Comparison of ENCODE assay signal across 20 cellular contexts in the genomic region with DNA sequence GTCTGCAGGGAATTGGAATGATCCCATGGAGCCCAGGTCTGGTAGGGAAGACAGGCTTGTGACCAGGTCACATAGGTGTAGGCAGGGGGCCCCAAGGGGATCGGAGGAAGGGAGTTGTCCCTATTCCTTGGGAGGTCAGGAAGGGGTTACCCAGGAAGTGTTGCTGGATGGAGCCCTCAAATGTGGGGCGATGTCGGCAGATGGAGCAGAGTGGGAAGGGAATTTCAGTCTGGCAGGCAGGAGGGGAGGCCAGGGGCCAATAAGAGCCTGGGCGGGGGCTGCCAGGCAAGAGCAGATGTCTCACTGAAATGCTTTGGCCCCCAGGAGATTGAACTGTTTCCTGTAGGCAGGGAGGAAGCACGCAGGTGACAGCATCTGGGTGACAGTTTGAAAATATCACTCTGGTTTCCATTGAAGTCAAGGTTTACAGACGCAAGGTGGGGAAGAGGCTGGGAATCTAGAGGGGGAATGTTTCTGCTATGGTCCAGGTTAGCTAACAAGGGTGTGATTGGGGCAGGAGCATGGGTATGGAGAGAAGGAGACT.
A peak's percentile ranks its signal among the peaks of the same experiment; 100 is the strongest.
DNase-seq lines count a peak whose midpoint lies in the region; ATAC-seq, FAIRE-seq and TF ChIP-seq lines count a peak whose summit lies in the region.
"Had no signal": no experiment of that assay in that cellular context is flagged by ENCODE, and none has a peak within 500 bp of the region (broad histone marks: within the 10 kb centered on the region; RNA-seq: fewer than 3 reads in every experiment).

No MANE protein-coding gene starts in this region.

- peaks cover 14% of the 10 kb centered on the region for H3K9me3 Mint-ChIP-seq in GM23338
- peaks cover 48% of the 10 kb centered on the region for H3K9me3 Mint-ChIP-seq in nephron progenitor cell

- H3K4me1 Mint-ChIP-seq in GM23338 (peaks cover 29% of the 10 kb centered on the region), nephron progenitor cell (peaks cover 42% of the 10 kb centered on the region), T-helper 17 cell (peaks cover 13% of the 10 kb centered on the region)

- H3K27ac ChIP-seq in A549 (peak overlapping the region; percentile 21 to 99; a peak in 4 of 6 replicates), GM23338 (ENCODE audit: low read depth) (no peak overlapping the region), RWPE2 (ENCODE audit: poor library complexity, severe bottlenecking) (no peak overlapping the region)
- H3K27ac ChIP-seq: HL-60 had no signal

- H3F3A ChIP-seq in GM23338 (replicated peaks; ENCODE audit: low read depth): peaks cover 5% of the 10 kb centered on the region; the same call in 1 of the 2 replicates

- no peak for DNase-seq in A549 (ENCODE audit: low read depth in 1 of 2, low spot score in 1 of 2)
- no peak for DNase-seq in GM23338 (ENCODE audit: low spot score)
- peak; percentile 14 for DNase-seq in RWPE2 (ENCODE audit: low spot score)
- no peak for DNase-seq in nephron progenitor cell
- no peak for DNase-seq in T-helper 17 cell
- DNase-seq in anterior cingulate cortex (lab: John Stamatoyannopoulos, UW): no peak
- DNase-seq in GM10266 (ENCODE audit: extremely low spot score): no peak
- DNase-seq: ACHN, GDM1, Kasumi-1, MG63, NCI-H1048, NCI-H1436, NCI-H2081, NCI-H510A treated with DMSO at 0.1 percent for 48 hours, PC-3, RPMI8226, SIG-M5 had no signal

- 0 out of 2 replicates have a peak overlapping the region, but pooled peaks have one; percentile 52 for H2AFZ ChIP-seq in GM23338

- H3K27me3 Mint-ChIP-seq in GM23338 (ENCODE audit: insufficient read depth, low read depth, poor library complexity): peaks cover 14% of the 10 kb centered on the region
- peaks cover 9% of the 10 kb centered on the region for H3K27me3 Mint-ChIP-seq in nephron progenitor cell (ENCODE audit: low read depth, poor library complexity)
- H3K27me3 Mint-ChIP-seq in T-helper 17 cell: peaks cover 30% of the 10 kb centered on the region

- TF ChIP-seq RAD21 in A549 (conservative IDR thresholded peaks at IDR 0.05 in 1 of 2, IDR thresholded peaks at IDR 0.05 in 1 of 2): no peak

- H3K27me3 ChIP-seq in GM23338 (ENCODE audit: insufficient read depth): peaks cover 8% of the 10 kb centered on the region; the same call in 1 of the 2 replicates
- H3K27me3 ChIP-seq in RWPE2 (ENCODE audit: insufficient read depth, poor library complexity, severe bottlenecking): no peaks in the 10 kb centered on the region
- H3K27me3 ChIP-seq: MG63 had no signal

- no peak for TF ChIP-seq CTCF in A549 (IDR thresholded peaks at IDR 0.05)
- TF ChIP-seq CTCF in GM23338 (conservative IDR thresholded peaks at IDR 0.05; ENCODE audit: low read depth in 2 of 2): no peak
- no peak for TF ChIP-seq CTCF in RWPE2 (IDR thresholded peaks at IDR 0.05; ENCODE audit: poor library complexity, severe bottlenecking)
- no peak for TF ChIP-seq CTCF in nephron progenitor cell (IDR thresholded peaks at IDR 0.05)
- no peak for TF ChIP-seq CTCF in GM10266 (IDR thresholded peaks at IDR 0.05; ENCODE audit: control insufficient read depth, insufficient read depth, low read depth, missing control alignments)

- H3K27ac Mint-ChIP-seq in GM23338 (no peak overlapping the region), nephron progenitor cell (peak overlapping the region; percentile 55), T-helper 17 cell (no peak overlapping the region)

- WGBS in A549 (ENCODE audit: missing lambda C conversion rate): 86% methylated on average over 6 of the region's 6 CpGs

- FAIRE-seq in A549 (lab: Jason Lieb, UNC): no peak

- CTCF ChIA-PET in A549 (lab: Yijun Ruan, JAX): interaction anchor here (1.2 to 2.6 kb wide), 3 partner anchors 9 to 237 kb away, joined by 4 to 12 read pairs (median 5); no protein-coding TSS in a partner anchor

- H3K36me3 Mint-ChIP-seq in GM23338 (ENCODE audit: low read depth) (peaks cover 10% of the 10 kb centered on the region), nephron progenitor cell (ENCODE audit: low read depth) (peaks cover 6% of the 10 kb centered on the region), T-helper 17 cell (ENCODE audit: low read depth) (peaks cover 2% of the 10 kb centered on the region)

- H3K4me2 ChIP-seq in A549 (no peak overlapping the region), GM23338 (no peak overlapping the region)

- no peak for TF ChIP-seq POLR2A in A549 (IDR thresholded peaks at IDR 0.05; ENCODE audit: low read length)

- H3K4me1 ChIP-seq in A549: peaks cover 18% of the 10 kb centered on the region
- H3K4me1 ChIP-seq in GM23338 (ENCODE audit: insufficient read depth): peaks cover 22% of the 10 kb centered on the region
- H3K4me1 ChIP-seq in RWPE2 (ENCODE audit: insufficient read depth, poor library complexity, severe bottlenecking): no peaks in the 10 kb centered on the region

- H3K36me3 ChIP-seq in GM23338 (ENCODE audit: insufficient read depth): no peaks in the 10 kb centered on the region
- H3K36me3 ChIP-seq in RWPE2 (ENCODE audit: low read depth): no peaks in the 10 kb centered on the region
- H3K36me3 ChIP-seq: HAP-1, MG63 had no signal

- no peaks in the 10 kb centered on the region for H4K20me1 ChIP-seq in GM23338 (replicated peaks; ENCODE audit: insufficient read depth)

- no peaks in the 10 kb centered on the region for H3K9me3 ChIP-seq in A549
- H3K9me3 ChIP-seq in RWPE2 (ENCODE audit: severe bottlenecking): no peaks in the 10 kb centered on the region
- no peaks in the 10 kb centered on the region for H3K9me3 ChIP-seq in T-helper 17 cell (ENCODE audit: control insufficient read depth, low read length, poor library complexity, severe bottlenecking)

- ATAC-seq in A549 (no peak), GM23338 (no peak), RWPE2 (ENCODE audit: low read depth) (no peak), T-helper 17 cell (no peak)
- ATAC-seq: PC-3 had no signal

- H3K4me3 ChIP-seq in A549 (no peak overlapping the region), GM23338 (no peak overlapping the region), RWPE2 (ENCODE audit: severe bottlenecking) (no peak overlapping the region)
- H3K4me3 ChIP-seq: HAP-1, MG63 had no signal

- POLR2A ChIA-PET in A549 (lab: Yijun Ruan, JAX): no interaction called here

- H3K79me2 ChIP-seq in GM23338 (replicated peaks; ENCODE audit: insufficient read depth): no peaks in the 10 kb centered on the region

- H3K4me3 Mint-ChIP-seq in GM23338 (no peak overlapping the region), nephron progenitor cell (no peak overlapping the region), T-helper 17 cell (no peak overlapping the region)

- TF ChIP-seq EP300 in A549 (IDR thresholded peaks at IDR 0.05): no peak

- H3K9me2 ChIP-seq in GM23338 (ENCODE audit: insufficient read depth): peaks cover 3% of the 10 kb centered on the region; the same call in 1 of the 2 replicates

TF ChIP-seq in A549, 52 proteins besides CTCF, POLR2A, EP300 and RAD21 (continues in another document):
- TF ChIP-seq FOSB (CRISPR knock-in tag; IDR thresholded peaks at IDR 0.05) (no peak), CBX2 (IDR thresholded peaks at IDR 0.05; ENCODE audit: borderline replicate concordance, low read depth) (no peak), GATA3 (IDR thresholded peaks at IDR 0.05; ENCODE audit: borderline replicate concordance) (no peak), RARB (CRISPR knock-in tag; IDR thresholded peaks at IDR 0.05) (no peak), CEBPB (IDR thresholded peaks at IDR 0.05) (no peak), RNF2 (IDR thresholded peaks at IDR 0.05; ENCODE audit: borderline replicate concordance, low read depth) (no peak), MAZ (IDR thresholded peaks at IDR 0.05; ENCODE audit: borderline replicate concordance, low read depth, low read length) (no peak), EHF (CRISPR knock-in tag; IDR thresholded peaks at IDR 0.05) (no peak), CHD2 (IDR thresholded peaks at IDR 0.05; ENCODE audit: low read length, partially characterized antibody) (no peak), NFE2L2 (conservative IDR thresholded peaks at IDR 0.05; ENCODE audit: low read length) (no peak), BCL3 (IDR thresholded peaks at IDR 0.05) (no peak), SMC3 (IDR thresholded peaks at IDR 0.05) (no peak), HOXA7 (CRISPR knock-in tag; IDR thresholded peaks at IDR 0.05) (no peak)

TF ChIP-seq in GM23338, 12 proteins besides CTCF, POLR2A, EP300 and RAD21 (continues in another document):
- TF ChIP-seq, protein P1, sequence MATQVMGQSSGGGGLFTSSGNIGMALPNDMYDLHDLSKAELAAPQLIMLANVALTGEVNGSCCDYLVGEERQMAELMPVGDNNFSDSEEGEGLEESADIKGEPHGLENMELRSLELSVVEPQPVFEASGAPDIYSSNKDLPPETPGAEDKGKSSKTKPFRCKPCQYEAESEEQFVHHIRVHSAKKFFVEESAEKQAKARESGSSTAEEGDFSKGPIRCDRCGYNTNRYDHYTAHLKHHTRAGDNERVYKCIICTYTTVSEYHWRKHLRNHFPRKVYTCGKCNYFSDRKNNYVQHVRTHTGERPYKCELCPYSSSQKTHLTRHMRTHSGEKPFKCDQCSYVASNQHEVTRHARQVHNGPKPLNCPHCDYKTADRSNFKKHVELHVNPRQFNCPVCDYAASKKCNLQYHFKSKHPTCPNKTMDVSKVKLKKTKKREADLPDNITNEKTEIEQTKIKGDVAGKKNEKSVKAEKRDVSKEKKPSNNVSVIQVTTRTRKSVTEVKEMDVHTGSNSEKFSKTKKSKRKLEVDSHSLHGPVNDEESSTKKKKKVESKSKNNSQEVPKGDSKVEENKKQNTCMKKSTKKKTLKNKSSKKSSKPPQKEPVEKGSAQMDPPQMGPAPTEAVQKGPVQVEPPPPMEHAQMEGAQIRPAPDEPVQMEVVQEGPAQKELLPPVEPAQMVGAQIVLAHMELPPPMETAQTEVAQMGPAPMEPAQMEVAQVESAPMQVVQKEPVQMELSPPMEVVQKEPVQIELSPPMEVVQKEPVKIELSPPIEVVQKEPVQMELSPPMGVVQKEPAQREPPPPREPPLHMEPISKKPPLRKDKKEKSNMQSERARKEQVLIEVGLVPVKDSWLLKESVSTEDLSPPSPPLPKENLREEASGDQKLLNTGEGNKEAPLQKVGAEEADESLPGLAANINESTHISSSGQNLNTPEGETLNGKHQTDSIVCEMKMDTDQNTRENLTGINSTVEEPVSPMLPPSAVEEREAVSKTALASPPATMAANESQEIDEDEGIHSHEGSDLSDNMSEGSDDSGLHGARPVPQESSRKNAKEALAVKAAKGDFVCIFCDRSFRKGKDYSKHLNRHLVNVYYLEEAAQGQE (IDR thresholded peaks at IDR 0.05; ENCODE audit: unreplicated experiment): no peak
- TF ChIP-seq EZH2phosphoT487 (IDR thresholded peaks at IDR 0.05; ENCODE audit: unreplicated experiment): no peak

Comparison
In these comparisons a context has a peak if more than half of its experiments do, and no peak if none do; other contexts are left out.
1. H3K27ac ChIP-seq: peak in A549 (2 of 2); none in GM23338 (single experiment) and RWPE2 (single experiment).